ENCODE assay signal across 8 cellular contexts in the genomic region with DNA sequence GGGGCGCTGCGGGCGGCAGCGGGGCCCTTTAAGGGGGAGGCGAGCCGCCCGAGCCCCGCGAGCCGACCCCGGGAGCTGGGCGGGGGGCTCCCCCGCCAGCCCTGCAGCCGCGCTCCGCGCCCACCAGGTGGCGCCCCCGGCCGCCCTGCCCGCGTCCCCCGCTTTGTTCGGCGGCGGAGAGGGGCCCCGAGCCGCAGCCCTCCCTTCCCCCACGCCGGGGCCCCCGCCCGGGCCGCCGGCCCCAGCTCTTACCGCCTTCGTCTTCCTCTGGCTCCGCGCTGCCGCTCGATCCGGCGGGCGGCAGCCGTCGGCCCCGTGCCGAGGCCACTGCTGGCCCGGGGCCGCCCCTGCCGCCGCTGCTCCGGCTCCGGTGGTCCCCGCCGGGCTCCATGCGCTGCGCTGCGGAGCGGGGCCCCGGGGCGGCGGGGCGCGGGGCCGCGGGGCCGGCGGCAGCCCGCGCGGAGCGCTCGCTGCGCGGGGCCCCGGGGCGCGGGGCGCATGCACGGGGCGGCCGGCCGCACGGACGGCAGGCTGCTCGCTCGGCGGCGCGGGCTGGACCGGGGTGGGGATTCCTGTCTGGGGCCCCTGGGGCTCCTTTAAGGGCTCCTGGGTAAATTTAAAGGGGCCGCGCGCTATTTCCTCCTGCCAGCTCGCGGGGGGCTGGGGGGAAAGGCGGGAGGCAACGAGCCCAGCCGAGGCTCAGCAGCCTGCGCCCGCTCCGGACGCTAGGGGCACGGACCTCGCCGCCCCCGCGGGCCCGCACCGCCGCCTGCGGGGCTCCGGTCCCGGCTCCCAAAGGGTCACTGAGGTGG. TPM values are rescaled to one million over a fixed set of nuclear protein-coding genes. Genes with fewer than 3 reads are reported as not detected.
DNase-seq lines count a peak whose midpoint lies in the region; ATAC-seq, FAIRE-seq and TF ChIP-seq lines count a peak whose summit lies in the region.

ZFTA (minus strand) TSS at position 544 of the 812 bp plus-strand sequence; CDS start at position 391, 153 bp downstream.

- H3K27me3 ChIP-seq in DND-41 (ENCODE audit: insufficient read depth, low read length, poor library complexity) (peaks cover 36% of the 10 kb centered on the region), bronchial epithelial cell (ENCODE audit: control insufficient read depth, insufficient read depth, low read length) (no peaks in the 10 kb centered on the region)

- H3K79me2 ChIP-seq in DND-41 (ENCODE audit: insufficient read depth, low read length): peaks cover 18% of the 10 kb centered on the region

- H3K9me3 ChIP-seq in DND-41 (ENCODE audit: insufficient read depth, low read length, severe bottlenecking): no peaks in the 10 kb centered on the region

- DNase-seq in DND-41 (peak; percentile 75), NCI-H1048 (lab: John Stamatoyannopoulos, UW) (peak; percentile 51), bronchial epithelial cell (ENCODE audit: low read depth) (no peak), iris pigment epithelial cell (ENCODE audit: low read depth) (peak; percentile 58)
- DNase-seq in stimulated activated CD4-positive, alpha-beta T cell treated with anti-CD3 and anti-CD28 coated beads, Interleukin-12 subunit alpha, Interleukin-12 subunit beta, amount 100 ng/mL, for 4 hours: peak; percentile 59

- H2AFZ ChIP-seq in DND-41 (ENCODE audit: low read depth, low read length): peak within 1 kb of the TSS; percentile 91

- ATAC-seq in DND-41 (ENCODE audit: insufficient read depth, low read depth): peak; percentile 60
- ATAC-seq in GM21825 (IDR thresholded peaks at IDR 0.05; ENCODE audit: unreplicated experiment): peak; percentile 59
- ATAC-seq in GM18517 (IDR thresholded peaks at IDR 0.05; ENCODE audit: unreplicated experiment): no peak

- H3K4me3 ChIP-seq in DND-41 (ENCODE audit: low read depth in 1 of 2, low read length in 2 of 2) (peak within 1 kb of the TSS; percentile 62 to 67), bronchial epithelial cell (ENCODE audit: low read depth, low read length) (peak within 1 kb of the TSS; percentile 48)

- H3K4me1 ChIP-seq in DND-41 (ENCODE audit: insufficient read depth, low read length): peaks cover 40% of the 10 kb centered on the region

- no peak for FAIRE-seq in bronchial epithelial cell (lab: Jason Lieb, UNC)

- peak within 1 kb of the TSS; percentile 82 for H3K4me2 ChIP-seq in DND-41 (ENCODE audit: insufficient read depth, low read length)

- H4K20me1 ChIP-seq in DND-41 (ENCODE audit: insufficient read depth, low read length): peaks cover 27% of the 10 kb centered on the region

- H3K27ac ChIP-seq in DND-41 (ENCODE audit: low read length) (peak within 1 kb of the TSS; percentile 57), VCaP (peak within 1 kb of the TSS; percentile 83)

- peak within 1 kb of the TSS; percentile 71 for H3K9ac ChIP-seq in DND-41 (ENCODE audit: low read depth, low read length)

- TF ChIP-seq CTCF in DND-41 (IDR thresholded peaks at IDR 0.05; ENCODE audit: borderline replicate concordance, extremely low read depth, low read length, poor library complexity, severe bottlenecking) (peak; percentile 77), VCaP (conservative IDR thresholded peaks at IDR 0.05) (peak; percentile 100), bronchial epithelial cell (IDR thresholded peaks at IDR 0.05; ENCODE audit: insufficient read depth, low read length, severe bottlenecking) (peak; percentile 50)

- H3K36me3 ChIP-seq in DND-41 (ENCODE audit: insufficient read depth, low read length) (peaks cover 20% of the 10 kb centered on the region), bronchial epithelial cell (ENCODE audit: control insufficient read depth, insufficient read depth, low read length) (no peaks in the 10 kb centered on the region)

RNA-seq across cellular contexts. Expression of gene ZFTA, which starts in this region (rescaled TPM):
- total RNA-seq in bronchial epithelial cell: 2.4 and 2.9 TPM in 2 replicates

Comparison
In these comparisons a context has a peak if more than half of its experiments do, and no peak if none do; other contexts are left out.
1. CTCF ChIP-seq: peak in every context shown above with its lines; median percentile 100 in VCaP; 77 in DND-41; 50 in bronchial epithelial cell.